Comparison of ENCODE assay signal across 10 cellular contexts in genomic region chr2:195562624-195563566, GRCh38.
DNase-seq lines count a peak whose midpoint lies in the region; ATAC-seq and TF ChIP-seq lines count a peak whose summit lies in the region.
"Had no signal": no experiment of that assay in that cellular context is flagged by ENCODE, and none has a peak within 500 bp of the region (broad histone marks: within the 10 kb centered on the region; RNA-seq: fewer than 3 reads in every experiment).

No MANE protein-coding gene starts in this region.

- H3K9ac ChIP-seq in fibroblast of lung (ENCODE audit: insufficient read depth, low read length): no peak overlapping the region

- no peaks in the 10 kb centered on the region for H3K4me1 ChIP-seq in Peyer's patch
- peaks cover 16% of the 10 kb centered on the region for H3K4me1 ChIP-seq in fibroblast of lung (ENCODE audit: control insufficient read depth, extremely low read depth, insufficient read depth, low read length)
- peaks cover 33% of the 10 kb centered on the region for H3K4me1 ChIP-seq in thymus (ENCODE audit: control insufficient read depth, insufficient read depth, low read length)

- H3K9me3 ChIP-seq in Peyer's patch (no peaks in the 10 kb centered on the region), fibroblast of lung (ENCODE audit: control insufficient read depth, insufficient read depth, low read depth, low read length) (no peaks in the 10 kb centered on the region), thymus (ENCODE audit: control insufficient read depth) (no peaks in the 10 kb centered on the region)

- peak overlapping the region; percentile 23 for H2AFZ ChIP-seq in fibroblast of lung (ENCODE audit: low read length)

- DNase-seq in activated T-cell treated with anti-CD3 and anti-CD28 coated beads, Interleukin-2, amount 50 U/mL, for 4 hours: no peak
- no peak for DNase-seq in activated T-cell treated with anti-CD3 and anti-CD28 coated beads for 4 hours
- DNase-seq in Peyer's patch: peak in 1 of 3 donors; percentile 58
- peak in 1 of 2 donors; percentile 44 for DNase-seq in fibroblast of lung (ENCODE audit: low read depth in 2 of 2)
- no peak for DNase-seq in stimulated activated CD4-positive, alpha-beta T cell treated with anti-CD3 and anti-CD28 coated beads, Interleukin-2, amount 100 ng/mL, for 48 hours
- no peak for DNase-seq in NK-92 (lab: John Stamatoyannopoulos, UW; ENCODE audit: unreplicated experiment)
- DNase-seq: NCI-H526 treated with DMSO at 0.1 percent for 48 hours, T-helper 9 cell had no signal

- no peaks in the 10 kb centered on the region for H3K36me3 ChIP-seq in Peyer's patch
- no peaks in the 10 kb centered on the region for H3K36me3 ChIP-seq in fibroblast of lung (ENCODE audit: control insufficient read depth, insufficient read depth, low read length)
- H3K36me3 ChIP-seq in thymus (ENCODE audit: control insufficient read depth, insufficient read depth): no peaks in the 10 kb centered on the region

- peaks cover 2% of the 10 kb centered on the region for H3K36me3 Mint-ChIP-seq in activated T-cell treated with anti-CD3 and anti-CD28 coated beads, Interleukin-2, amount 50 U/mL, for 4 hours (ENCODE audit: insufficient read depth)

- H4K20me1 ChIP-seq in fibroblast of lung (ENCODE audit: control insufficient read depth, extremely low read depth, insufficient read depth, low read length): no peaks in the 10 kb centered on the region

- no peak overlapping the region for H3K4me2 ChIP-seq in fibroblast of lung (ENCODE audit: extremely low read depth, insufficient read depth, low read length)

- H3K27me3 ChIP-seq in Peyer's patch (no peaks in the 10 kb centered on the region), fibroblast of lung (ENCODE audit: control insufficient read depth, insufficient read depth, low read length) (no peaks in the 10 kb centered on the region), thymus (ENCODE audit: control insufficient read depth, insufficient read depth) (no peaks in the 10 kb centered on the region)

- H3K79me2 ChIP-seq in fibroblast of lung (ENCODE audit: control insufficient read depth, insufficient read depth, low read length): no peaks in the 10 kb centered on the region

- H3K4me3 ChIP-seq in Peyer's patch (peak overlapping the region in 1 of 4 donors; percentile 33), fibroblast of lung (replicated peaks in 1 of 4; ENCODE audit: control extremely low read depth in 1 of 4, insufficient read depth in 1 of 4, low read depth in 3 of 4, low read length in 4 of 4) (peak overlapping the region in 1 of 4 experiments; percentile 18), thymus (ENCODE audit: low read length) (no peak overlapping the region)

- peaks cover 68% of the 10 kb centered on the region for H3K4me1 Mint-ChIP-seq in activated T-cell treated with anti-CD3 and anti-CD28 coated beads, Interleukin-2, amount 50 U/mL, for 4 hours (ENCODE audit: low read depth)

- WGBS in thymus: 94% methylated on average over 24 of the region's 26 CpGs

- H3K27me3 Mint-ChIP-seq in activated T-cell treated with anti-CD3 and anti-CD28 coated beads, Interleukin-2, amount 50 U/mL, for 4 hours (ENCODE audit: low read depth): no peaks in the 10 kb centered on the region

- ATAC-seq in activated T-cell treated with anti-CD3 and anti-CD28 coated beads, Interleukin-2, amount 50 U/mL, for 4 hours: no peak
- ATAC-seq in GM18861 (IDR thresholded peaks at IDR 0.05; ENCODE audit: unreplicated experiment): no peak

- H3K9me3 Mint-ChIP-seq in activated T-cell treated with anti-CD3 and anti-CD28 coated beads, Interleukin-2, amount 50 U/mL, for 4 hours: peaks cover 9% of the 10 kb centered on the region

- peak overlapping the region; percentile 37 to 82 (median 74) for H3K27ac ChIP-seq in Peyer's patch
- peak overlapping the region; percentile 90 for H3K27ac ChIP-seq in fibroblast of lung (ENCODE audit: insufficient read depth, low read length)
- peak overlapping the region; percentile 18 for H3K27ac ChIP-seq in thymus (ENCODE audit: low read depth)

- no peak for TF ChIP-seq POLR2A in Peyer's patch (IDR thresholded peaks at IDR 0.05)

- no peak for TF ChIP-seq CTCF in Peyer's patch (IDR thresholded peaks at IDR 0.05)
- TF ChIP-seq CTCF in fibroblast of lung (conservative IDR thresholded peaks at IDR 0.05 in 1 of 2, IDR thresholded peaks at IDR 0.05 in 1 of 2; ENCODE audit: low read depth in 1 of 2, low read length in 2 of 2): no peak

- peak overlapping the region; percentile 73 for H3K4me3 Mint-ChIP-seq in activated T-cell treated with anti-CD3 and anti-CD28 coated beads, Interleukin-2, amount 50 U/mL, for 4 hours

Comparison
In these comparisons a context has a peak if more than half of its experiments do, and no peak if none do; other contexts are left out.
1. H3K27ac ChIP-seq: peak in every context shown above with its lines; median percentile 90 in fibroblast of lung; 74 in Peyer's patch; 18 in thymus.